13 cellular contexts compared by ENCODE assay signal in genomic region chr21:37139154-37139553, GRCh38.
"Had no signal": no experiment of that assay in that cellular context is flagged by ENCODE, and none has a peak within 500 bp of the region (broad histone marks: within the 10 kb centered on the region; RNA-seq: fewer than 3 reads in every experiment).

No MANE protein-coding gene starts in this region.

- ATAC-seq: activated T-helper 17 cell treated with anti-CD3 and anti-CD28 coated beads, Interleukin-2, amount 50 U/mL, for 72 hours; stimulated activated naive CD8-positive, alpha-beta T cell treated with anti-CD3 and anti-CD28 coated beads, Interleukin-15, amount 100 ng/mL, for 72 hours had no signal

- H3K27me3 ChIP-seq: esophagus squamous epithelium, ovary had no signal

- H3K4me3 ChIP-seq: esophagus squamous epithelium, ovary, thoracic aorta had no signal

- DNase-seq: activated B cell treated with CpG ODN at 0.5 μM for 24 hours; activated CD4-positive, alpha-beta T cell treated with anti-CD3 and anti-CD28 coated beads, Interleukin-2, amount 10 ng/mL, durations not matched to agents 24 days and 14 days; activated CD8-positive, alpha-beta memory T cell treated with anti-CD3 and anti-CD28 coated beads for 24 hours; activated naive CD4-positive, alpha-beta T cell treated with anti-CD3 and anti-CD28 coated beads for 36 hours; esophagus squamous epithelium; glutamatergic neuron; mammary epithelial cell; ovary; stimulated activated CD4-positive, alpha-beta T cell treated with anti-CD3 and anti-CD28 coated beads, Interleukin-4, amount 100 ng/mL, for 24 hours; stimulated activated naive CD8-positive, alpha-beta T cell treated with anti-CD3 and anti-CD28 coated beads, Interleukin-15, amount 100 ng/mL, for 72 hours had no signal

- H3K27ac ChIP-seq: esophagus squamous epithelium, ovary, thoracic aorta had no signal

- FAIRE-seq: islet of Langerhans had no signal

- H3K9me3 ChIP-seq: esophagus squamous epithelium, ovary, thoracic aorta had no signal

- H3K4me1 ChIP-seq: esophagus squamous epithelium had no signal

- H3K36me3 ChIP-seq: ovary had no signal
